In the genomic region with DNA sequence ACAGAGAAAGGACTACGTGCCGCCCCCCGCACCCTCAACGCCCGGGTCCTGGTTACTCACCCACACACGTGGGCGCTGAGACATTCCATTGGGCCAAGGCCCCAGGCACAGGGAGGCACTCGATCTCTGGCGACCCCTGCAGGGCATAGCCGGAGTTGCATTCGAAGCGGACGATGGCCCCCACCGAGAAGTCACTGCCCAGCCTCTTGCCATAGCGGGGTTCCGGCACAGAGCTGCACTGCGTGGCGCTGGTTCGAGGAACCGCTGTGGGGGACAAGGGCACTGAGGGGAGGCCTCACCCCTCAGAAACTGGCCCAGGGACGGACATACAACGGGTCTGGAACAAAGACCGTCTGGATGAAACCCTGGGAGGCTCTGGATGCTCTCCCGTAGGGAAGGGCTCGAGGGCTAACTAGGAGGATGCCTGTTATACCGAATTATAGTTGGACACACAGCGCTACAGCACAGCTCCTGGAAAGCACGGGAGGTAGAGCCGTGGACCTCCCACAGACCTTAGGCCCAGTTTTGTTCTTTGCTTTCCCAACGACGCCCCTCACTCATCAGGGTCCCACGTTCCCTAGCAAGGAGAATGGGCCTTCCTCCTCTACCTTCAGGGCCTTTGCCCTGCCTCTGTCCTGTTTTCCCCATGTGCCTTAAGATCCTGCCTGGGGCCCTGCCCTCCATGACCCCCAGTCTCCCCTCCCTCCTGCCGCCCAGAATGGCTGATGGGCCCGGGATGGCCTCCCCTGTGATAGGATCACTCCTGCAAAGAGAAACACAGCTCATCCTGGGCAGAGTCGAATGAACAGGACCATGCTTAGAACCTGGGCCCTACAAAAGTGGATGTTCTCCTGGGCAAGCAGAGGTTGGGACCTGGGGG, we compare ENCODE assay signal across 12 cellular contexts.
DNase-seq lines count a peak whose midpoint lies in the region; ATAC-seq and TF ChIP-seq lines count a peak whose summit lies in the region.
"Had no signal": no experiment of that assay in that cellular context is flagged by ENCODE, and none has a peak within 500 bp of the region (broad histone marks: within the 10 kb centered on the region; RNA-seq: fewer than 3 reads in every experiment).

No MANE protein-coding gene starts in this region.

- DNase-seq in activated T-cell treated with anti-CD3 and anti-CD28 coated beads for 48 hours (ENCODE audit: low read depth): peak; percentile 18
- no peak for DNase-seq in activated T-cell treated with anti-CD3 and anti-CD28 coated beads for 4 hours
- DNase-seq in HL-60 (ENCODE audit: low read depth in 1 of 2, low spot score in 1 of 2): no peak
- no peak for DNase-seq in astrocyte of the spinal cord (ENCODE audit: low read depth, low spot score)
- peak; percentile 11 to 38 for DNase-seq in trophoblast cell
- no peak for DNase-seq in NCI-H1092 (lab: John Stamatoyannopoulos, UW)
- no peak for DNase-seq in NCI-H510A treated with DMSO at 0.1 percent for 48 hours (lab: John Stamatoyannopoulos, UW)
- DNase-seq: anterior cingulate cortex; CD4-positive, alpha-beta memory T cell; naive thymus-derived CD8-positive, alpha-beta T cell; T-helper 2 cell had no signal

- H3K9me3 ChIP-seq in trophoblast cell (ENCODE audit: insufficient read depth, low read depth, low read length): peaks cover 3% of the 10 kb centered on the region

- no peak overlapping the region for H2BK5ac ChIP-seq in trophoblast cell (ENCODE audit: low read depth, low read length, poor library complexity)

- WGBS in trophoblast cell (ENCODE audit: extremely low coverage, insufficient coverage, insufficient read length): no CpG with 5 or more reads among the region's 35 CpGs

- in situ Hi-C loops in astrocyte of the spinal cord (cut with HindIII; ENCODE audit: low sequenced_read_pairs): no loop called here

- no peak overlapping the region for H2BK120ac ChIP-seq in trophoblast cell (ENCODE audit: insufficient read depth, low read length, poor library complexity)

- no peak overlapping the region for H2BK12ac ChIP-seq in trophoblast cell (ENCODE audit: low read length)

- H4K12ac ChIP-seq in trophoblast cell (ENCODE audit: low read depth, low read length): no peak overlapping the region

- H3K27ac ChIP-seq in HL-60 (replicated peaks) (no peak overlapping the region), trophoblast cell (ENCODE audit: low read depth, low read length) (no peak overlapping the region)

- H3K79me1 ChIP-seq in trophoblast cell (ENCODE audit: low read length): no peaks in the 10 kb centered on the region

- TF ChIP-seq CTCF in HL-60 (IDR thresholded peaks at IDR 0.05; ENCODE audit: insufficient read depth, low read length) (peak; percentile 15), astrocyte of the spinal cord (IDR thresholded peaks at IDR 0.05; ENCODE audit: low read depth, low read length) (peak; percentile 43)

- H3K9ac ChIP-seq in trophoblast cell (ENCODE audit: low read length): no peak overlapping the region

- no peaks in the 10 kb centered on the region for H3K27me3 ChIP-seq in HL-60 (ENCODE audit: insufficient read depth, poor library complexity, severe bottlenecking)
- no peaks in the 10 kb centered on the region for H3K27me3 ChIP-seq in trophoblast cell (ENCODE audit: insufficient read depth, low read length)

- no peak overlapping the region for H3K18ac ChIP-seq in trophoblast cell (ENCODE audit: low read length)

- no peak overlapping the region for H4K91ac ChIP-seq in trophoblast cell (ENCODE audit: low read depth, low read length)

- no peaks in the 10 kb centered on the region for H3K36me3 ChIP-seq in trophoblast cell (ENCODE audit: control insufficient read depth in 1 of 2, insufficient read depth in 2 of 2, low read length in 2 of 2)

- no peak overlapping the region for H3K14ac ChIP-seq in trophoblast cell (ENCODE audit: low read length)

- no peak overlapping the region for H2AFZ ChIP-seq in trophoblast cell (ENCODE audit: insufficient read depth, low read length, poor library complexity)

- no peaks in the 10 kb centered on the region for H3K79me2 ChIP-seq in trophoblast cell (ENCODE audit: control insufficient read depth, insufficient read depth, low read length, poor library complexity)

- no peak overlapping the region for H3K4me3 ChIP-seq in HL-60 (replicated peaks; ENCODE audit: insufficient read depth, low read length)
- no peak overlapping the region for H3K4me3 ChIP-seq in astrocyte of the spinal cord (ENCODE audit: low read depth, low read length)
- no peak overlapping the region for H3K4me3 ChIP-seq in trophoblast cell (ENCODE audit: low read depth, low read length)

- H3K4me1 ChIP-seq in trophoblast cell (ENCODE audit: control insufficient read depth in 1 of 2, insufficient read depth in 2 of 2, low read length in 2 of 2): peaks cover 8 to 10% of the 10 kb centered on the region in 2 experiments

- no peak for ATAC-seq in HG03045 (IDR thresholded peaks at IDR 0.05; ENCODE audit: unreplicated experiment)
- ATAC-seq: naive thymus-derived CD8-positive, alpha-beta T cell had no signal

- no peak overlapping the region for H4K8ac ChIP-seq in trophoblast cell (ENCODE audit: low read depth, low read length)

- H3K4ac ChIP-seq in trophoblast cell (ENCODE audit: low read depth, low read length): no peak overlapping the region

- no peak overlapping the region for H3K23ac ChIP-seq in trophoblast cell (ENCODE audit: low read length)

- H2AK5ac ChIP-seq in trophoblast cell (ENCODE audit: low read length): no peak overlapping the region

- H3K4me2 ChIP-seq in trophoblast cell (ENCODE audit: low read length): no peak overlapping the region

Comparison
In these comparisons a context has a peak if more than half of its experiments do, and no peak if none do; other contexts are left out.
1. DNase-seq: peak in activated T-cell treated with anti-CD3 and anti-CD28 coated beads for 48 hours (single experiment) and trophoblast cell (2 of 2); none in activated T-cell treated with anti-CD3 and anti-CD28 coated beads for 4 hours (single experiment), HL-60 (0 of 2), astrocyte of the spinal cord (single experiment), NCI-H1092 (single experiment) and NCI-H510A treated with DMSO at 0.1 percent for 48 hours (single experiment).